Comparison of ENCODE assay signal across 21 cellular contexts in genomic region chr1:21633992-21634475, GRCh38. TPM values are rescaled to one million over a fixed set of nuclear protein-coding genes. Genes with fewer than 3 reads are reported as not detected.
A peak's percentile ranks its signal among the peaks of the same experiment; 100 is the strongest.
DNase-seq lines count a peak whose midpoint lies in the region; TF ChIP-seq lines count a peak whose summit lies in the region.
"Had no signal": no experiment of that assay in that cellular context is flagged by ENCODE, and none has a peak within 500 bp of the region (broad histone marks: within the 10 kb centered on the region; RNA-seq: fewer than 3 reads in every experiment).

No MANE protein-coding gene starts in this region.

- no peak overlapping the region for H3K9ac ChIP-seq in mesendoderm (ENCODE audit: low read length)

- H3K9me3 ChIP-seq in KOPT-K1 (ENCODE audit: insufficient read depth, low read length, poor library complexity, severe bottlenecking) (no peaks in the 10 kb centered on the region), adrenal gland (replicated peaks in 1 of 3) (no peaks in the 10 kb centered on the region), transverse colon (no peaks in the 10 kb centered on the region)

- H3K4me2 ChIP-seq in mesendoderm (ENCODE audit: low read length), result no peak overlapping the region

- no peak for TF ChIP-seq POLR2A in adrenal gland (IDR thresholded peaks at IDR 0.05)
- TF ChIP-seq POLR2A in transverse colon (IDR thresholded peaks at IDR 0.05), result no peak

- H3K56ac ChIP-seq in mesendoderm (ENCODE audit: low read length), result no peak overlapping the region

- no peak overlapping the region for H2AK5ac ChIP-seq in mesendoderm (ENCODE audit: low read length)

- H2BK15ac ChIP-seq in mesendoderm (replicated peaks; ENCODE audit: low read depth), result no peak overlapping the region

- no peak overlapping the region for H3K23ac ChIP-seq in mesendoderm (ENCODE audit: low read length)

- peak overlapping the region; percentile 96 for H3K27ac ChIP-seq in KOPT-K1 (ENCODE audit: low read depth, low read length, poor library complexity, severe bottlenecking)
- peak overlapping the region in 3 of 5 donors; percentile 38 to 79 (median 75) for H3K27ac ChIP-seq in adrenal gland
- no peak overlapping the region for H3K27ac ChIP-seq in mesendoderm (ENCODE audit: low read depth, low read length)
- peak overlapping the region; percentile 41 to 69 (median 68) for H3K27ac ChIP-seq in transverse colon

- H3K36me3 ChIP-seq in KOPT-K1 (ENCODE audit: insufficient read depth, low read length) (no peaks in the 10 kb centered on the region), adrenal gland (replicated peaks in 1 of 2) (no peaks in the 10 kb centered on the region), mesendoderm (ENCODE audit: control insufficient read depth, insufficient read depth, low read length) (no peaks in the 10 kb centered on the region), transverse colon (no peaks in the 10 kb centered on the region)

- DNase-seq in adrenal gland, result peak in 1 of 7 donors; percentile 42
- no peak for DNase-seq in mesendoderm
- DNase-seq in transverse colon, result no peak
- DNase-seq in NCI-H1694 (lab: John Stamatoyannopoulos, UW), result no peak
- no peak for DNase-seq in GM19238 (ENCODE audit: insufficient read length, low spot score)
- DNase-seq in NCI-H526 (lab: John Stamatoyannopoulos, UW), result no peak
- DNase-seq: activated CD4-positive, alpha-beta T cell treated with anti-CD3 and anti-CD28 coated beads for 1 hour; activated CD8-positive, alpha-beta T cell treated with anti-CD3 and anti-CD28 coated beads, Interleukin-2, amount 10 ng/mL, durations not matched to agents 7 days and 5 days; AML-193; CD8-positive, alpha-beta memory T cell; cortex of kidney; DND-41; HFFc6; Kasumi-1; naive thymus-derived CD8-positive, alpha-beta T cell; NCI-H1105 treated with DMSO at 0.1 percent for 48 hours; NCI-H524 treated with DMSO at 0.1 percent for 48 hours; stimulated activated CD4-positive, alpha-beta T cell treated with anti-CD3 and anti-CD28 coated beads, Interleukin-15, amount 100 ng/mL, for 24 hours; T1000 had no signal

- H2BK120ac ChIP-seq in mesendoderm (ENCODE audit: low read depth, low read length), result no peak overlapping the region

- 62 to 72% (median 69%) methylated on average over 4 to 11 of the region's 11 CpGs for WGBS in adrenal gland, 4 donors
- WGBS in mesendoderm (ENCODE audit: extremely low coverage, insufficient coverage, low lambda C conversion rate), result no CpG with 5 or more reads among the region's 11 CpGs
- WGBS in transverse colon (ENCODE audit: low coverage in 1 of 2), 2 donors, result 32% methylated on average over 11 of the region's 11 CpGs; no CpG with 5 or more reads in 1 of the 2 donors

- H3K4ac ChIP-seq in mesendoderm (ENCODE audit: low read depth, low read length), result no peak overlapping the region

- intact Hi-C loops in adrenal gland (cut with DNase I), result no loop called here
- intact Hi-C loops in transverse colon (cut with DNase I; ENCODE audit: low total_unique reads), result no loop called here

- no peaks in the 10 kb centered on the region for H3K27me3 ChIP-seq in adrenal gland
- H3K27me3 ChIP-seq in mesendoderm (ENCODE audit: insufficient read depth, low read length, poor library complexity), result no peaks in the 10 kb centered on the region
- peaks cover 6% of the 10 kb centered on the region for H3K27me3 ChIP-seq in transverse colon

- H3K4me3 ChIP-seq in adrenal gland, result no peak overlapping the region
- H3K4me3 ChIP-seq in mesendoderm (ENCODE audit: low read length), result no peak overlapping the region
- H3K4me3 ChIP-seq in transverse colon, result no peak overlapping the region
- H3K4me3 ChIP-seq: GM12878 had no signal

- TF ChIP-seq CTCF in adrenal gland (IDR thresholded peaks at IDR 0.05) (no peak), transverse colon (IDR thresholded peaks at IDR 0.05) (no peak)

- H4K8ac ChIP-seq in mesendoderm (ENCODE audit: low read depth, low read length), result no peak overlapping the region

- no peaks in the 10 kb centered on the region for H3K79me2 ChIP-seq in mesendoderm (ENCODE audit: control insufficient read depth, insufficient read depth, low read length)

- in situ Hi-C loops in transverse colon (cut with MboI; ENCODE audit: low pct_ligation_motif_present in 1 of 4, low pct_unique_long_range_greater_than_20kb in 1 of 4, low sequenced_read_pairs in 3 of 4), result no loop called here

- peak overlapping the region; percentile 35 for H2BK5ac ChIP-seq in mesendoderm (ENCODE audit: low read length)

- no peak overlapping the region for H3K18ac ChIP-seq in mesendoderm (ENCODE audit: low read length)

- no peak for TF ChIP-seq EP300 in transverse colon (IDR thresholded peaks at IDR 0.05; ENCODE audit: low read depth)

- H3K4me1 ChIP-seq in adrenal gland (replicated peaks in 1 of 2) (peaks cover 17 to 30% of the 10 kb centered on the region in 2 donors), mesendoderm (ENCODE audit: control insufficient read depth, low read depth, low read length) (peaks cover 18% of the 10 kb centered on the region), transverse colon (peaks cover 0 to 18% (median 10%) of the 10 kb centered on the region in 4 donors)

- H3K79me1 ChIP-seq in mesendoderm (ENCODE audit: low read length), result no peaks in the 10 kb centered on the region

- no peak overlapping the region for H4K5ac ChIP-seq in mesendoderm (ENCODE audit: low read length)

RNA-seq across cellular contexts. Expression of gene RAP1GAP, which starts 35.1 kb away (rescaled TPM):
- 100 to 1,000 TPM in 3 of 8 donors, 10 to 100 TPM in 5; 52.4 to 409 (median 90.0) TPM for total RNA-seq in adrenal gland
- polyA plus RNA-seq in adrenal gland, result 100 to 1,000 TPM in 2 of 3 donors, 10 to 100 TPM in 1; 62.4 to 250 (median 105) TPM
- 8.2 TPM for polyA plus RNA-seq in mesendoderm (2013, experiment 1 of 2)
- polyA plus RNA-seq in mesendoderm (2013, experiment 2 of 2), result 7.9 TPM
- total RNA-seq in transverse colon, result 10 to 100 TPM; 14.1 to 37.4 (median 28.8) TPM
- polyA plus RNA-seq: CD8-positive, alpha-beta memory T cell; naive thymus-derived CD8-positive, alpha-beta T cell had no signal
